In genomic region chr18:59961086-59961485, GRCh38 we compare ENCODE assay signal across 8 cellular contexts.
DNase-seq lines count a peak whose midpoint lies in the region; ATAC-seq and TF ChIP-seq lines count a peak whose summit lies in the region.

No MANE protein-coding gene starts in this region.

- no peaks in the 10 kb centered on the region for H3K9me3 Mint-ChIP-seq in nephron progenitor cell

- no peak overlapping the region for H3K18ac ChIP-seq in mesendoderm (ENCODE audit: low read length)

- H3K79me1 ChIP-seq in mesendoderm (ENCODE audit: low read length), result no peaks in the 10 kb centered on the region

- intact Hi-C loops in Right ventricle myocardium inferior (cut with DNase I), result no loop called here

- peak; percentile 87 for ATAC-seq in GM19023 (IDR thresholded peaks at IDR 0.05; ENCODE audit: unreplicated experiment)
- ATAC-seq in HG02678 (IDR thresholded peaks at IDR 0.05; ENCODE audit: unreplicated experiment), result peak; percentile 89
- ATAC-seq in Right ventricle myocardium inferior, result no peak

- H3K27ac ChIP-seq in mesendoderm (ENCODE audit: low read depth, low read length), result no peak overlapping the region

- H3K4me1 Mint-ChIP-seq in nephron progenitor cell, result no peaks in the 10 kb centered on the region

- H3K79me2 ChIP-seq in mesendoderm (ENCODE audit: control insufficient read depth, insufficient read depth, low read length), result no peaks in the 10 kb centered on the region

- WGBS in mesendoderm (ENCODE audit: extremely low coverage, insufficient coverage, low lambda C conversion rate), result no CpG with 5 or more reads among the region's 4 CpGs

- no peak overlapping the region for H3K9ac ChIP-seq in mesendoderm (ENCODE audit: low read length)

- no peaks in the 10 kb centered on the region for H3K36me3 Mint-ChIP-seq in nephron progenitor cell (ENCODE audit: low read depth)

- H3K4ac ChIP-seq in mesendoderm (ENCODE audit: low read depth, low read length), result no peak overlapping the region

- H3K27me3 ChIP-seq in mesendoderm (ENCODE audit: insufficient read depth, low read length, poor library complexity), result no peaks in the 10 kb centered on the region

- H3K56ac ChIP-seq in mesendoderm (ENCODE audit: low read length), result no peak overlapping the region

- no peak overlapping the region for H3K4me3 ChIP-seq in mesendoderm (ENCODE audit: low read length)

- H2AK5ac ChIP-seq in mesendoderm (ENCODE audit: low read length), result no peak overlapping the region

- TF ChIP-seq CTCF in nephron progenitor cell (IDR thresholded peaks at IDR 0.05), result no peak

- H3K36me3 ChIP-seq in mesendoderm (ENCODE audit: control insufficient read depth, insufficient read depth, low read length), result no peaks in the 10 kb centered on the region

- H2BK15ac ChIP-seq in mesendoderm (replicated peaks; ENCODE audit: low read depth), result no peak overlapping the region

- H4K8ac ChIP-seq in mesendoderm (ENCODE audit: low read depth, low read length), result no peak overlapping the region

- no peak overlapping the region for H2BK5ac ChIP-seq in mesendoderm (ENCODE audit: low read length)

- H3K4me3 Mint-ChIP-seq in nephron progenitor cell, result no peak overlapping the region

- DNase-seq in NCI-H1417 (lab: John Stamatoyannopoulos, UW) (peak in 2 of 3 experiments; percentile 73 to 90), mesendoderm (peak; percentile 19), amygdala (lab: John Stamatoyannopoulos, UW) (no peak), nephron progenitor cell (no peak), Right ventricle myocardium inferior (ENCODE audit: missing footprints) (no peak)
- no peak for DNase-seq in activated T-cell treated with anti-CD3 and anti-CD28 coated beads, Interleukin-2, amount 50 U/mL, for 48 hours

- no peak overlapping the region for H3K23ac ChIP-seq in mesendoderm (ENCODE audit: low read length)

- H3K27me3 Mint-ChIP-seq in nephron progenitor cell (ENCODE audit: low read depth, poor library complexity), result peaks cover 8% of the 10 kb centered on the region

- no peak overlapping the region for H2BK120ac ChIP-seq in mesendoderm (ENCODE audit: low read depth, low read length)

- no peak overlapping the region for H4K5ac ChIP-seq in mesendoderm (ENCODE audit: low read length)

- H3K4me1 ChIP-seq in mesendoderm (ENCODE audit: control insufficient read depth, low read depth, low read length), result peaks cover 3% of the 10 kb centered on the region

- H3K27ac Mint-ChIP-seq in nephron progenitor cell, result no peak overlapping the region

- H3K4me2 ChIP-seq in mesendoderm (ENCODE audit: low read length), result no peak overlapping the region

Comparison
In these comparisons a context has a peak if more than half of its experiments do, and no peak if none do; other contexts are left out.
1. DNase-seq: peak in NCI-H1417 (2 of 3) and mesendoderm (single experiment); none in amygdala (0 of 56), nephron progenitor cell (single experiment), Right ventricle myocardium inferior (single experiment) and activated T-cell treated with anti-CD3 and anti-CD28 coated beads, Interleukin-2, amount 50 U/mL, for 48 hours (0 of 2).